ENCODE assay signal across 33 cellular contexts in genomic region chr9:81543695-81544094, GRCh38.
"Had no signal": no experiment of that assay in that cellular context is flagged by ENCODE, and none has a peak within 500 bp of the region (broad histone marks: within the 10 kb centered on the region; RNA-seq: fewer than 3 reads in every experiment).

No MANE protein-coding gene starts in this region.

- H3K27me3 Mint-ChIP-seq: activated CD4-positive, alpha-beta memory T cell treated with anti-CD3 and anti-CD28 coated beads for 36 hours; activated CD4-positive, alpha-beta T cell treated with anti-CD3 and anti-CD28 coated beads for 36 hours had no signal

- DNase-seq: activated CD4-positive, alpha-beta memory T cell treated with anti-CD3 and anti-CD28 coated beads for 36 hours; activated CD4-positive, alpha-beta T cell treated with anti-CD3 and anti-CD28 coated beads for 36 hours; activated CD4-positive, alpha-beta T cell treated with anti-CD3 and anti-CD28 coated beads, Interleukin-2, amount 50 U/mL, for 1 hour; activated CD8-positive, alpha-beta memory T cell treated with anti-CD3 and anti-CD28 coated beads, Interleukin-2, amount 50 U/mL, for 4 hours; activated naive CD4-positive, alpha-beta T cell; activated naive CD4-positive, alpha-beta T cell treated with anti-CD3 and anti-CD28 coated beads, Interleukin-2, amount 50 U/mL, for 16 hours; activated naive CD8-positive, alpha-beta T cell treated with anti-CD3 and anti-CD28 coated beads for 36 hours; activated T-cell treated with anti-CD3 and anti-CD28 coated beads for 4 hours; activated T-cell treated with anti-CD3 and anti-CD28 coated beads, Interleukin-2, amount 50 U/mL, for 4 hours; amygdala; central memory CD4-positive, alpha-beta T cell; MM.1S; MV-4-11; NCI-H1092; NCI-H1436 treated with DMSO at 0.1 percent for 48 hours; NCI-H1694 treated with DMSO at 0.1 percent for 48 hours; NCI-H2029; NCI-H345; NCI-H510A; NCI-H526; NCI-H748 treated with DMSO at 0.1 percent for 48 hours; NK-92 treated with Interleukin-12 subunit alpha and Interleukin-12 subunit beta, amount 100 ng/mL, for 24 hours; PC-3; Peyer's patch; RPMI8226; SHP77 treated with DMSO at 0.1 percent for 48 hours; SK-N-SH had no signal

- H3K4me3 Mint-ChIP-seq: activated CD4-positive, alpha-beta memory T cell treated with anti-CD3 and anti-CD28 coated beads for 36 hours; activated CD4-positive, alpha-beta T cell treated with anti-CD3 and anti-CD28 coated beads for 36 hours; activated naive CD8-positive, alpha-beta T cell treated with anti-CD3 and anti-CD28 coated beads for 36 hours; activated T-cell treated with anti-CD3 and anti-CD28 coated beads, Interleukin-2, amount 50 U/mL, for 4 hours; activated T-helper 1 cell treated with anti-CD3 and anti-CD28 coated beads, Interleukin-12 subunit alpha, Interleukin-12 subunit beta, Interleukin-2, Interleukin-4 antibody, amounts not matched to agents 30 ng/mL and 10 ng/mL and 1 ng/mL, durations not matched to agents 14 hours and 24 hours and 36 hours; brain; T-helper 1 cell treated with Interleukin-12 subunit alpha and Interleukin-12 subunit beta and Interleukin-4 antibody, amounts not matched to agents 30 μg/mL and 1 μg/mL, for 36 hours; T-helper 2 cell treated with Interferon-gamma antibody and Interleukin-4, amounts not matched to agents 5 μg/mL and 100 μg/mL, for 36 hours had no signal

- H3K4me1 ChIP-seq: Peyer's patch had no signal

- H3K9me3 ChIP-seq: ascending aorta, Peyer's patch, SJSA1, SK-N-SH had no signal

- H3K27ac Mint-ChIP-seq: activated CD4-positive, alpha-beta memory T cell treated with anti-CD3 and anti-CD28 coated beads for 36 hours; activated CD4-positive, alpha-beta T cell treated with anti-CD3 and anti-CD28 coated beads for 36 hours; activated naive CD8-positive, alpha-beta T cell treated with anti-CD3 and anti-CD28 coated beads for 36 hours; activated T-helper 1 cell treated with anti-CD3 and anti-CD28 coated beads, Interleukin-12 subunit alpha, Interleukin-12 subunit beta, Interleukin-2, Interleukin-4 antibody, amounts not matched to agents 30 ng/mL and 10 ng/mL and 1 ng/mL, durations not matched to agents 14 hours and 24 hours and 36 hours; brain; T-helper 1 cell treated with Interleukin-12 subunit alpha and Interleukin-12 subunit beta and Interleukin-4 antibody, amounts not matched to agents 30 μg/mL and 1 μg/mL, for 36 hours; T-helper 2 cell treated with Interferon-gamma antibody and Interleukin-4, amounts not matched to agents 5 μg/mL and 100 μg/mL, for 36 hours had no signal

- H3K4me3 ChIP-seq: ascending aorta, Peyer's patch, SJSA1 had no signal

- H3K4me1 Mint-ChIP-seq: activated CD4-positive, alpha-beta T cell treated with anti-CD3 and anti-CD28 coated beads for 36 hours; activated naive CD8-positive, alpha-beta T cell treated with anti-CD3 and anti-CD28 coated beads for 36 hours had no signal

- H3K36me3 ChIP-seq: ascending aorta, Peyer's patch, SJSA1 had no signal

- H3K27me3 ChIP-seq: ascending aorta, Peyer's patch, SJSA1 had no signal

- H3K36me3 Mint-ChIP-seq: activated CD4-positive, alpha-beta memory T cell treated with anti-CD3 and anti-CD28 coated beads for 36 hours; activated naive CD8-positive, alpha-beta T cell treated with anti-CD3 and anti-CD28 coated beads for 36 hours; brain had no signal

- H3K9me3 Mint-ChIP-seq: activated naive CD8-positive, alpha-beta T cell treated with anti-CD3 and anti-CD28 coated beads for 36 hours; activated T-cell treated with anti-CD3 and anti-CD28 coated beads, Interleukin-2, amount 50 U/mL, for 4 hours; activated T-helper 1 cell treated with anti-CD3 and anti-CD28 coated beads, Interleukin-12 subunit alpha, Interleukin-12 subunit beta, Interleukin-2, Interleukin-4 antibody, amounts not matched to agents 30 ng/mL and 10 ng/mL and 1 ng/mL, durations not matched to agents 14 hours and 24 hours and 36 hours; T-helper 1 cell treated with Interleukin-12 subunit alpha and Interleukin-12 subunit beta and Interleukin-4 antibody, amounts not matched to agents 30 μg/mL and 1 μg/mL, for 36 hours had no signal
